ENCODE assay signal across 8 cellular contexts in the genomic region with DNA sequence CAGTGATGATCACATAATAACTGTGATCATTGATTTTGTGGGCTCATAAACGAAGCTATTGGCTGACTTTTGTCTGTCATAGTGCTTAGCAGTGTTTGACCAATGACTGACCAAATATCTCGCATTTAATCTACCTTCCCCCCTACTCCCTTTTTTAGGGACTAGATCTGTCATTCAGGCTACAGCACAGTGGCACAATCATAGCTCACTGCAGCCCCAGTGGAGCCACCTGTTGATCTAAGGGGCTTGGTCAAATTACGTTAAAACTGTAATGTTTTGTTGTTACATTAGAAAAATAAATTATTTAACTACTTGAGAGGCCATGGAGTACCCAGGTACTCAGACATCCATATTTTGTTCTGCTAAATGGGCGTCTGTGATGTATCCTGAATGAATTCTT. TPM values are rescaled to one million over a fixed set of nuclear protein-coding genes. Genes with fewer than 3 reads are reported as not detected.
DNase-seq lines count a peak whose midpoint lies in the region; ATAC-seq, FAIRE-seq and TF ChIP-seq lines count a peak whose summit lies in the region.

No MANE protein-coding gene starts in this region.

- WGBS in A549 (ENCODE audit: missing lambda C conversion rate): 22% methylated on average over 4 of the region's 4 CpGs

- H3K4me2 ChIP-seq in A549: peak overlapping the region; percentile 87

- TF ChIP-seq CTCF in A549 (IDR thresholded peaks at IDR 0.05) (no peak), lower lobe of right lung (IDR thresholded peaks at IDR 0.05) (no peak)

- H3K36me3 ChIP-seq in HAP-1 (replicated peaks) (no peaks in the 10 kb centered on the region), lower lobe of right lung (no peaks in the 10 kb centered on the region)

- FAIRE-seq in A549 (lab: Jason Lieb, UNC): no peak

- in situ Hi-C loops in HAP-1 (cut with MboI; ENCODE audit: low sequenced_read_pairs): loop anchor here (25.0 kb wide), 1 partner anchor 891 kb away; a partner anchor contains a TSS

- H3K4me1 ChIP-seq in A549: peaks cover 27% of the 10 kb centered on the region
- peaks cover 10% of the 10 kb centered on the region for H3K4me1 ChIP-seq in HAP-1
- peaks cover 8% of the 10 kb centered on the region for H3K4me1 ChIP-seq in lower lobe of right lung

- TF ChIP-seq POLR2A in A549 (IDR thresholded peaks at IDR 0.05; ENCODE audit: low read length): no peak

- H3K27ac ChIP-seq in A549 (peak overlapping the region; percentile 89 to 98), lower lobe of right lung (peak overlapping the region; percentile 98)

- peak in 1 of 2 experiments; percentile 6 for DNase-seq in A549 (ENCODE audit: low read depth in 1 of 2, low spot score in 1 of 2)
- peak in 1 of 2 experiments; percentile 10 for DNase-seq in HAP-1 (ENCODE audit: low spot score in 2 of 2)
- no peak for DNase-seq in lower lobe of right lung
- DNase-seq in COLO668 (lab: John Stamatoyannopoulos, UW; ENCODE audit: unreplicated experiment): no peak
- no peak for DNase-seq in epidermal melanocyte (ENCODE audit: insufficient read length, low spot score)

- POLR2A ChIA-PET in A549 (lab: Yijun Ruan, JAX): no interaction called here

- no peaks in the 10 kb centered on the region for H3K27me3 Mint-ChIP-seq in activated naive CD8-positive, alpha-beta T cell

- ATAC-seq in A549: no peak
- ATAC-seq in lower lobe of right lung: no peak
- ATAC-seq in GM18502 (IDR thresholded peaks at IDR 0.05; ENCODE audit: poor library complexity, unreplicated experiment): no peak
- ATAC-seq in GM18867 (IDR thresholded peaks at IDR 0.05; ENCODE audit: unreplicated experiment): no peak

- no peaks in the 10 kb centered on the region for H3K27me3 ChIP-seq in HAP-1 (ENCODE audit: low read depth)
- no peaks in the 10 kb centered on the region for H3K27me3 ChIP-seq in lower lobe of right lung (ENCODE audit: low read depth)

- H3K9me3 ChIP-seq in A549: no peaks in the 10 kb centered on the region
- no peaks in the 10 kb centered on the region for H3K9me3 ChIP-seq in HAP-1
- H3K9me3 ChIP-seq in lower lobe of right lung: no peaks in the 10 kb centered on the region

- intact Hi-C loops in lower lobe of right lung (cut with DNase I): no loop called here

- TF ChIP-seq RAD21 in A549 (conservative IDR thresholded peaks at IDR 0.05 in 1 of 2, IDR thresholded peaks at IDR 0.05 in 1 of 2): no peak

- CTCF ChIA-PET in A549 (lab: Yijun Ruan, JAX): interaction anchor here (1.3 to 1.5 kb wide), 2 partner anchors 11 to 48 kb away, joined by 3 read pairs; no protein-coding TSS in a partner anchor

- H3K36me3 Mint-ChIP-seq in activated naive CD8-positive, alpha-beta T cell: peaks cover 3% of the 10 kb centered on the region

- H3K4me1 Mint-ChIP-seq in activated naive CD8-positive, alpha-beta T cell (ENCODE audit: low read depth): peaks cover 25% of the 10 kb centered on the region

- H3K4me3 Mint-ChIP-seq in activated naive CD8-positive, alpha-beta T cell: peak overlapping the region; percentile 93

- peak overlapping the region; percentile 62 for H3K4me3 ChIP-seq in A549
- H3K4me3 ChIP-seq in HAP-1: peak overlapping the region; percentile 75
- H3K4me3 ChIP-seq in lower lobe of right lung: peak overlapping the region; percentile 61

- no peak for TF ChIP-seq EP300 in A549 (IDR thresholded peaks at IDR 0.05)

- no peaks in the 10 kb centered on the region for H3K9me3 Mint-ChIP-seq in activated naive CD8-positive, alpha-beta T cell (ENCODE audit: low read depth)

- H3K27ac Mint-ChIP-seq in activated naive CD8-positive, alpha-beta T cell: peak overlapping the region; percentile 96

TF ChIP-seq in A549, 52 proteins besides CTCF, POLR2A, EP300 and RAD21:
- no peak for TF ChIP-seq ESRRA (IDR thresholded peaks at IDR 0.05; ENCODE audit: borderline replicate concordance, low read length)
- TF ChIP-seq, protein P1, sequence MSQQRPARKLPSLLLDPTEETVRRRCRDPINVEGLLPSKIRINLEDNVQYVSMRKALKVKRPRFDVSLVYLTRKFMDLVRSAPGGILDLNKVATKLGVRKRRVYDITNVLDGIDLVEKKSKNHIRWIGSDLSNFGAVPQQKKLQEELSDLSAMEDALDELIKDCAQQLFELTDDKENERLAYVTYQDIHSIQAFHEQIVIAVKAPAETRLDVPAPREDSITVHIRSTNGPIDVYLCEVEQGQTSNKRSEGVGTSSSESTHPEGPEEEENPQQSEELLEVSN (IDR thresholded peaks at IDR 0.05; ENCODE audit: borderline replicate concordance, low read depth): no peak
- TF ChIP-seq NFE2L2 (conservative IDR thresholded peaks at IDR 0.05; ENCODE audit: low read length): no peak
- TF ChIP-seq ZFP36 (IDR thresholded peaks at IDR 0.05; ENCODE audit: borderline replicate concordance, partially characterized antibody): no peak
- no peak for TF ChIP-seq KDM5A (IDR thresholded peaks at IDR 0.05)
- TF ChIP-seq HDAC2 (IDR thresholded peaks at IDR 0.05): no peak
- TF ChIP-seq EHMT2 (IDR thresholded peaks at IDR 0.05; ENCODE audit: low read depth): no peak
TF ChIP-seq in A549: peak in this region for 0.

RNA-seq across cellular contexts. Expression of a gene that starts 1.5 kb away (rescaled TPM):
- polyA plus RNA-seq in A549 (2011; rRNA removed) (159 and 190 TPM in 2 replicates), A549 (2017; fragmentation: RNase III; extraction: RNeasy Plus Mini Kit Qiagen cat#74134 plus additional on column Dnase treatment) (63.5 to 73.0 TPM (median 66.5 TPM) in 3 replicates)
- polyA plus RNA-seq in A549 (2012; cell fraction: cytosol; rRNA removed): 69.8 and 74.5 TPM in 2 replicates
- 17.1 and 30.8 TPM in 2 replicates for polyA plus RNA-seq in A549 (2012; cell fraction: nucleus; rRNA removed)
- 41.3 and 45.5 TPM in 2 replicates for polyA minus RNA-seq in A549 (2011; rRNA and poly(A)+ RNA removed)
- 79.7 TPM for total RNA-seq in lower lobe of right lung

RNA-seq across cellular contexts. Expression of a gene that starts 5.7 kb away (rescaled TPM):
- polyA plus RNA-seq in A549 (2011; rRNA removed) (6.4 and 6.9 TPM in 2 replicates), A549 (2017; fragmentation: RNase III; extraction: RNeasy Plus Mini Kit Qiagen cat#74134 plus additional on column Dnase treatment) (4.3 to 6.1 TPM (median 4.7 TPM) in 3 replicates)
- polyA plus RNA-seq in A549 (2012; cell fraction: cytosol; rRNA removed): 1.4 and 1.7 TPM in 2 replicates
- 0.62 and 0.71 TPM in 2 replicates for polyA plus RNA-seq in A549 (2012; cell fraction: nucleus; rRNA removed)
- 2.9 and 4.5 TPM in 2 replicates for polyA minus RNA-seq in A549 (2011; rRNA and poly(A)+ RNA removed)
- total RNA-seq in lower lobe of right lung: 37.5 TPM

RNA-seq across cellular contexts. Expression of a gene that starts 42.7 kb away (rescaled TPM):
- polyA plus RNA-seq in A549 (2011; rRNA removed) (16.7 and 16.9 TPM in 2 replicates), A549 (2017; fragmentation: RNase III; extraction: RNeasy Plus Mini Kit Qiagen cat#74134 plus additional on column Dnase treatment) (12.8 to 15.1 TPM (median 14.4 TPM) in 3 replicates)
- polyA plus RNA-seq in A549 (2012; cell fraction: cytosol; rRNA removed): 9.3 and 10.8 TPM in 2 replicates
- 3.9 and 6.1 TPM in 2 replicates for polyA plus RNA-seq in A549 (2012; cell fraction: nucleus; rRNA removed)
- 2.7 and 3.2 TPM in 2 replicates for polyA minus RNA-seq in A549 (2011; rRNA and poly(A)+ RNA removed)
- total RNA-seq in lower lobe of right lung: 6.9 TPM

RNA-seq across cellular contexts. Expression of a gene that starts 42.7 kb away (rescaled TPM):
- 31.9 and 38.0 TPM in 2 replicates for polyA plus RNA-seq in A549 (2011; rRNA removed)
- 3.5 and 4.3 TPM in 2 replicates for polyA plus RNA-seq in A549 (2012; cell fraction: cytosol; rRNA removed)
- 5.7 and 5.8 TPM in 2 replicates for polyA plus RNA-seq in A549 (2012; cell fraction: nucleus; rRNA removed)
- 12.2 to 13.9 TPM (median 12.3 TPM) in 3 replicates for polyA plus RNA-seq in A549 (2017; fragmentation: RNase III; extraction: RNeasy Plus Mini Kit Qiagen cat#74134 plus additional on column Dnase treatment)
- polyA minus RNA-seq in A549 (2011; rRNA and poly(A)+ RNA removed): 6.1 and 7.2 TPM in 2 replicates
- total RNA-seq in lower lobe of right lung: 13.2 TPM

RNA-seq across cellular contexts. Expression of a gene that starts 43.1 kb away (rescaled TPM):
- 37.3 and 42.0 TPM in 2 replicates for polyA plus RNA-seq in A549 (2011; rRNA removed)
- 20.7 and 23.5 TPM in 2 replicates for polyA plus RNA-seq in A549 (2012; cell fraction: cytosol; rRNA removed)
- polyA plus RNA-seq in A549 (2012; cell fraction: nucleus; rRNA removed): 6.3 and 9.1 TPM in 2 replicates
- polyA plus RNA-seq in A549 (2017; fragmentation: RNase III; extraction: RNeasy Plus Mini Kit Qiagen cat#74134 plus additional on column Dnase treatment): 42.9 to 44.1 TPM (median 43.3 TPM) in 3 replicates
- 23.3 and 26.3 TPM in 2 replicates for polyA minus RNA-seq in A549 (2011; rRNA and poly(A)+ RNA removed)
- 17.3 TPM for total RNA-seq in lower lobe of right lung
